In genomic region chr12:119876761-119877638, GRCh38 we compare ENCODE assay signal across 8 cellular contexts. TPM values are rescaled to one million over a fixed set of nuclear protein-coding genes. Genes with fewer than 3 reads are reported as not detected.
A peak's percentile ranks its signal among the peaks of the same experiment; 100 is the strongest.
DNase-seq lines count a peak whose midpoint lies in the region; ATAC-seq and TF ChIP-seq lines count a peak whose summit lies in the region.

CIT (minus strand) TSS chr12:119877320; CDS start chr12:119876168, 1,152 bp downstream.

- H3K9ac ChIP-seq in ES-I3 (ENCODE audit: low read depth, low read length) = peak within 1 kb of the TSS; percentile 95
- H3K9ac ChIP-seq in H9 (ENCODE audit: extremely low read depth, insufficient read length, low read length) = peak within 1 kb of the TSS; percentile 72

- peaks cover 2% of the 10 kb centered on the region; the same call in 1 of the 2 replicates for H3K27me3 Mint-ChIP-seq in H9 (ENCODE audit: low read depth)
- peaks cover 12% of the 10 kb centered on the region for H3K27me3 Mint-ChIP-seq in activated T-helper 2 cell treated with anti-CD3 and anti-CD28 coated beads, Interferon-gamma antibody, Interleukin-2, Interleukin-4, amounts not matched to agents 10 μg/mL and 5 μg/mL and 100 μg/mL, durations not matched to agents 14 hours and 24 hours and 36 hours (ENCODE audit: low read depth)
- peaks cover 10% of the 10 kb centered on the region for H3K27me3 Mint-ChIP-seq in nephron (ENCODE audit: low read depth)

- peak within 1 kb of the TSS; percentile 76 for H3K4me2 ChIP-seq in H9 (ENCODE audit: insufficient read depth, insufficient read length, low read length)

- H3K4me3 ChIP-seq in fibroblast of the aortic adventitia (ENCODE audit: low read depth, low read length) = peak within 1 kb of the TSS; percentile 90

- no peak within 1 kb of the TSS for H2BK20ac ChIP-seq in H9 (ENCODE audit: low read depth, low read length, poor library complexity, severe bottlenecking)

- peak; percentile 100 for ATAC-seq in stimulated activated naive CD8-positive, alpha-beta T cell treated with anti-CD3 and anti-CD28 coated beads, Interleukin-15, Interleukin-2, amounts not matched to agents 100 U/mL and 50 U/mL, for 24 hours

- no peak within 1 kb of the TSS for H4K8ac ChIP-seq in H9 (replicated peaks; ENCODE audit: insufficient read length, low read depth, low read length)

- no peak within 1 kb of the TSS for H2AFZ ChIP-seq in H9 (ENCODE audit: low read length)

- peak; percentile 78 for TF ChIP-seq POLR2A in Raji (IDR thresholded peaks at IDR 0.05; ENCODE audit: insufficient read depth, low read depth, low read length)

- peak within 1 kb of the TSS; percentile 31 to 80 (median 79) for H3K27ac Mint-ChIP-seq in H9
- peak within 1 kb of the TSS; percentile 73 for H3K27ac Mint-ChIP-seq in activated T-helper 2 cell treated with anti-CD3 and anti-CD28 coated beads, Interferon-gamma antibody, Interleukin-2, Interleukin-4, amounts not matched to agents 10 μg/mL and 5 μg/mL and 100 μg/mL, durations not matched to agents 14 hours and 24 hours and 36 hours
- no peak within 1 kb of the TSS for H3K27ac Mint-ChIP-seq in nephron

- H2BK120ac ChIP-seq in H9 (ENCODE audit: low read depth, low read length, poor library complexity, severe bottlenecking) = no peak within 1 kb of the TSS

- H3K4me3 Mint-ChIP-seq in H9 (peak within 1 kb of the TSS; percentile 89 to 96), nephron (peak within 1 kb of the TSS; percentile 83 to 95 (median 85))
- peak within 1 kb of the TSS; percentile 93 for H3K4me3 Mint-ChIP-seq in activated T-helper 2 cell treated with anti-CD3 and anti-CD28 coated beads, Interferon-gamma antibody, Interleukin-2, Interleukin-4, amounts not matched to agents 10 μg/mL and 5 μg/mL and 100 μg/mL, durations not matched to agents 14 hours and 24 hours and 36 hours (ENCODE audit: low read depth)

- H3K4ac ChIP-seq in H9 (ENCODE audit: low read depth, low read length) = no peak within 1 kb of the TSS

- peak within 1 kb of the TSS; percentile 43 for H3K18ac ChIP-seq in H9 (ENCODE audit: insufficient read length, low read depth, low read length)

- no peak within 1 kb of the TSS for H2AK5ac ChIP-seq in H9 (ENCODE audit: insufficient read length, low read length)

- H3K36me3 Mint-ChIP-seq in H9 (ENCODE audit: insufficient read depth in 1 of 3, low read depth in 3 of 3) = peaks cover 10 to 35% (median 29%) of the 10 kb centered on the region in 3 experiments; a peak in 6 of 7 replicates
- H3K36me3 Mint-ChIP-seq in activated T-helper 2 cell treated with anti-CD3 and anti-CD28 coated beads, Interferon-gamma antibody, Interleukin-2, Interleukin-4, amounts not matched to agents 10 μg/mL and 5 μg/mL and 100 μg/mL, durations not matched to agents 14 hours and 24 hours and 36 hours (ENCODE audit: low read depth) = peaks cover 28% of the 10 kb centered on the region
- peaks cover 3% of the 10 kb centered on the region for H3K36me3 Mint-ChIP-seq in nephron (ENCODE audit: low read depth)

- H4K5ac ChIP-seq in H9 (ENCODE audit: insufficient read length, low read depth, low read length) = no peak within 1 kb of the TSS

- H3K9me3 ChIP-seq in ES-I3 (ENCODE audit: control insufficient read depth, insufficient read depth, low read length) (no peaks in the 10 kb centered on the region), H9 (ENCODE audit: control insufficient read depth, low read depth, low read length) (no peaks in the 10 kb centered on the region)

- H3K9me3 Mint-ChIP-seq in H9 (no peaks in the 10 kb centered on the region), nephron (no peaks in the 10 kb centered on the region)
- H3K9me3 Mint-ChIP-seq in activated T-helper 2 cell treated with anti-CD3 and anti-CD28 coated beads, Interferon-gamma antibody, Interleukin-2, Interleukin-4, amounts not matched to agents 10 μg/mL and 5 μg/mL and 100 μg/mL, durations not matched to agents 14 hours and 24 hours and 36 hours = no peaks in the 10 kb centered on the region

- no peak within 1 kb of the TSS for H2BK5ac ChIP-seq in H9 (ENCODE audit: insufficient read length, low read length)

- H4K91ac ChIP-seq in H9 (ENCODE audit: insufficient read length, low read depth, low read length) = no peak within 1 kb of the TSS

- DNase-seq in H9 (peak; percentile 98), M059J (ENCODE audit: low read depth) (peak; percentile 95), fibroblast of the aortic adventitia (ENCODE audit: low read depth) (peak; percentile 94)
- peak; percentile 86 for DNase-seq in activated T-helper 2 cell treated with anti-CD3 and anti-CD28 coated beads, Interferon-gamma antibody, Interleukin-2, Interleukin-4, amounts not matched to agents 10 μg/mL and 5 μg/mL and 100 μg/mL, durations not matched to agents 14 hours and 24 hours and 36 hours (ENCODE audit: low spot score)
- DNase-seq in stimulated activated naive CD8-positive, alpha-beta T cell treated with anti-CD3 and anti-CD28 coated beads, Interleukin-15, Interleukin-2, amounts not matched to agents 100 U/mL and 50 U/mL, for 24 hours = peak; percentile 88

- no peaks in the 10 kb centered on the region for H3K27me3 ChIP-seq in H9 (ENCODE audit: insufficient read depth, low read length)

- WGBS in H9 (ENCODE audit: extremely low coverage, insufficient read length, low lambda C conversion rate) = no CpG with 5 or more reads among the region's 56 CpGs

- no peaks in the 10 kb centered on the region for H3K4me1 ChIP-seq in ES-I3 (ENCODE audit: insufficient read depth, low read length)
- H3K4me1 ChIP-seq in H9 (ENCODE audit: insufficient read depth, low read length) = 0 out of 2 replicates have a peak, but pooled peaks cover 2% of the 10 kb centered on the region

- H3K79me2 ChIP-seq in H9 (ENCODE audit: insufficient read depth, low read length) = no peaks in the 10 kb centered on the region

- TF ChIP-seq CTCF in H9 (conservative IDR thresholded peaks at IDR 0.05) (no peak), fibroblast of the aortic adventitia (IDR thresholded peaks at IDR 0.05; ENCODE audit: insufficient read depth, low read length) (no peak), nephron (IDR thresholded peaks at IDR 0.05; ENCODE audit: unreplicated experiment in 3 of 3) (no peak)

- no peaks in the 10 kb centered on the region for H4K20me1 ChIP-seq in H9 (ENCODE audit: control insufficient read depth, insufficient read depth, insufficient read length)

- intact Hi-C loops in activated T-helper 2 cell treated with anti-CD3 and anti-CD28 coated beads, Interferon-gamma antibody, Interleukin-2, Interleukin-4, amounts not matched to agents 10 μg/mL and 5 μg/mL and 100 μg/mL, durations not matched to agents 14 hours and 24 hours and 36 hours (cut with micrococcal nuclease) = no loop called here

- no peak within 1 kb of the TSS for H3T11ph ChIP-seq in H9 (ENCODE audit: low read length)

- H2BK12ac ChIP-seq in H9 (ENCODE audit: insufficient read length, low read depth, low read length) = no peak within 1 kb of the TSS

- H3K14ac ChIP-seq in H9 (ENCODE audit: insufficient read depth, low read length) = peak within 1 kb of the TSS; percentile 34; the same call in 1 of the 2 replicates

- H3K23me2 ChIP-seq in H9 (ENCODE audit: insufficient read length, low read depth, low read length, poor library complexity, severe bottlenecking) = peaks cover 6% of the 10 kb centered on the region

- H3K56ac ChIP-seq in H9 (ENCODE audit: insufficient read length, low read depth, low read length) = no peak within 1 kb of the TSS

- H3K36me3 ChIP-seq in ES-I3 (ENCODE audit: insufficient read depth, low read length) = peaks cover 13% of the 10 kb centered on the region

- no peaks in the 10 kb centered on the region for H3K79me1 ChIP-seq in H9 (ENCODE audit: insufficient read depth, low read depth, low read length, poor library complexity, severe bottlenecking)

- H2BK15ac ChIP-seq in H9 (ENCODE audit: low read depth, low read length) = no peak within 1 kb of the TSS

- no peak within 1 kb of the TSS for H3K23ac ChIP-seq in H9 (ENCODE audit: insufficient read length, low read depth, low read length)

- no peak within 1 kb of the TSS for H3K27ac ChIP-seq in H9 (ENCODE audit: insufficient read length, low read depth, low read length)

- H3K4me1 Mint-ChIP-seq in H9 = peaks cover 13 to 14% of the 10 kb centered on the region in 2 experiments
- H3K4me1 Mint-ChIP-seq in activated T-helper 2 cell treated with anti-CD3 and anti-CD28 coated beads, Interferon-gamma antibody, Interleukin-2, Interleukin-4, amounts not matched to agents 10 μg/mL and 5 μg/mL and 100 μg/mL, durations not matched to agents 14 hours and 24 hours and 36 hours (ENCODE audit: low read depth) = peaks cover 17% of the 10 kb centered on the region
- H3K4me1 Mint-ChIP-seq in nephron = peaks cover 14% of the 10 kb centered on the region

RNA-seq across cellular contexts. Expression of gene CIT, which starts in this region (rescaled TPM):
- total RNA-seq in H9 (2021) = 55.3 and 57.3 TPM in 2 replicates
- 13.5 and 33.4 TPM in 2 replicates for total RNA-seq in M059J (2014; rRNA removed; shearing (Covaris generic))
- total RNA-seq in activated T-helper 2 cell treated with anti-CD3 and anti-CD28 coated beads, Interferon-gamma antibody, Interleukin-2, Interleukin-4, amounts not matched to agents 10 μg/mL and 5 μg/mL and 100 μg/mL, durations not matched to agents 14 hours and 24 hours and 36 hours = 52.6 and 53.5 TPM in 2 replicates
- total RNA-seq in fibroblast of the aortic adventitia (ENCODE audit: low replicate concordance) = 3.8 and 48.0 TPM in 2 replicates

Comparison
In these comparisons a context has a peak if more than half of its experiments do, and no peak if none do; other contexts are left out.
1. H3K27ac Mint-ChIP-seq: peak in H9 (3 of 3) and activated T-helper 2 cell treated with anti-CD3 and anti-CD28 coated beads, Interferon-gamma antibody, Interleukin-2, Interleukin-4, amounts not matched to agents 10 μg/mL and 5 μg/mL and 100 μg/mL, durations not matched to agents 14 hours and 24 hours and 36 hours (single experiment); none in nephron (0 of 3).
2. Peak in every context shown above with its lines, with median percentiles within 50 percentile points of each other: DNase-seq and H3K4me3 Mint-ChIP-seq.